Comparison of ENCODE assay signal across 17 cellular contexts in genomic region chr15:90674476-90674875, GRCh38. TPM values are rescaled to one million over a fixed set of nuclear protein-coding genes. Genes with fewer than 3 reads are reported as not detected.
DNase-seq lines count a peak whose midpoint lies in the region; ATAC-seq and TF ChIP-seq lines count a peak whose summit lies in the region.
"Had no signal": no experiment of that assay in that cellular context is flagged by ENCODE, and none has a peak within 500 bp of the region (broad histone marks: within the 10 kb centered on the region; RNA-seq: fewer than 3 reads in every experiment).

No MANE protein-coding gene starts in this region.

- no peak for ATAC-seq in left lobe of liver

- no peaks in the 10 kb centered on the region for H3K36me3 Mint-ChIP-seq in nephron progenitor cell (ENCODE audit: low read depth)
- H3K36me3 Mint-ChIP-seq: CD8-positive, alpha-beta memory T cell had no signal

- H3K4me3 Mint-ChIP-seq in nephron progenitor cell, result no peak overlapping the region
- H3K4me3 Mint-ChIP-seq: CD8-positive, alpha-beta memory T cell had no signal

- H3K9me3 Mint-ChIP-seq in nephron progenitor cell, result peaks cover 4% of the 10 kb centered on the region

- peak; percentile 33 for DNase-seq in H4 (ENCODE audit: low spot score)
- peak; percentile 50 for DNase-seq in M059J (ENCODE audit: low read depth)
- DNase-seq in astrocyte of the hippocampus (ENCODE audit: low read depth, low spot score), result peak; percentile 28
- no peak for DNase-seq in nephron progenitor cell
- no peak for DNase-seq in NCI-H526 (lab: John Stamatoyannopoulos, UW)
- DNase-seq in HK-2 (ENCODE audit: unreplicated experiment), result no peak
- DNase-seq in left lobe of liver (ENCODE audit: low spot score), result no peak
- DNase-seq: ACHN; C1 segment of cervical spinal cord; CD8-positive, alpha-beta memory T cell; DMS79; H7; MV-4-11; NCI-H1694 treated with DMSO at 0.1 percent for 48 hours; NCI-H2107; NCI-H510A; NCI-H774 had no signal

- TF ChIP-seq CTCF in nephron progenitor cell (IDR thresholded peaks at IDR 0.05), result no peak

- peak overlapping the region; percentile 83 for H3K27ac Mint-ChIP-seq in nephron progenitor cell

- no peaks in the 10 kb centered on the region for H3K4me1 Mint-ChIP-seq in nephron progenitor cell

- H3K27me3 Mint-ChIP-seq in nephron progenitor cell (ENCODE audit: low read depth, poor library complexity), result peaks cover 3% of the 10 kb centered on the region

RNA-seq across cellular contexts. Expression of gene BLM, which starts 42.7 kb away (rescaled TPM):
- 11.0 and 12.1 TPM in 2 replicates for total RNA-seq in H4 (2014; rRNA removed; shearing (Covaris generic))
- total RNA-seq in M059J (2014; rRNA removed; shearing (Covaris generic)), result 7.7 and 9.0 TPM in 2 replicates
- total RNA-seq in left lobe of liver, result 0.68 TPM

Comparison
In these comparisons a context has a peak if more than half of its experiments do, and no peak if none do; other contexts are left out.
1. DNase-seq: peak in H4 (single experiment), M059J (single experiment) and astrocyte of the hippocampus (single experiment); none in nephron progenitor cell (single experiment), NCI-H526 (0 of 2), HK-2 (single experiment) and left lobe of liver (single experiment).